In the genomic region with DNA sequence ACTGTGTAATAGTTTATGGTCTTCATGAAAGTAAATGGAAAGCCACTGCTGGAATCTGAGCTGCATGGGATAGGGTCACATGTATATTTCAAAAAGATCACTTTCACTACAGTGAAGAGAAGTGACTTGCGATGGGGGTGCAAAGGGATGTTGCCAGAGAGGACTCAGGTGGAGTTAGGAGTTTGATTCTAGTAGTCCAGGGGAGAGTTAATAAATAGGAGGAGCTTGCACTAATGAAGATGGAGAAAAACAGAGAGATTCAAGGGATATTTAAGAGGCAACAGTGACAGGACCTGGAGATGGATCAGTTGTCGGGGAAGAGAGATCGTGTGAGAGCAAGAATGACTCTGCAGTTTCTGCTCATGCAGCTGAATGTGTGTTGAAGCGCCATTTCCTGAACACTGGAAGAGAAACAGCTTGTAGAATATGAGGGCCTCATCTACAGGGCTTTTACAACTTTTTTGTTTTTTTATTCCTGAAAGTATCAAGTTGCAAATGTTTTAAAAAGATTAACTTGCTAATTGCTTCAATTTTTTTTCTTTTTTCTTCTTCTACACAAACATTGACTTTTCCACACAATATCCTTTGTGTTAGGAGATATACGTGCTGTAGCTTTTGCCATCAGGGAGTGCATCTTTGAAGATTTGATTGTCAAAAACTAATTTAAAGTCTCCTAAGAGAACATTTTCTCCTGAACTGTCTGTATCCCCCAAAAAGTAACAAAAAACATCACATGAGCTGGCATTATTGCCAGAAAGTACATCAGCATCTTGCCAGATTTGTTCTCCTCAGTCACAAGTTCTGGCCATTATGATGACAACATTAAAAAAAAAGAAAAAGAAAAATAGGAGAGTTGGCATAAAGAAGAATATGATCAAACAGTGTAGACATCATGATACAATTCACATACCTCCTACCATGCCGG, we compare ENCODE assay signal across 1 cellular context.
A peak's percentile ranks its signal among the peaks of the same experiment; 100 is the strongest.
TF ChIP-seq lines count a peak whose summit lies in the region.

No MANE protein-coding gene starts in this region.

TF ChIP-seq in K562, 482 proteins besides CTCF, POLR2A, EP300 and RAD21 (continued from another document):
- TF ChIP-seq, protein P1, sequence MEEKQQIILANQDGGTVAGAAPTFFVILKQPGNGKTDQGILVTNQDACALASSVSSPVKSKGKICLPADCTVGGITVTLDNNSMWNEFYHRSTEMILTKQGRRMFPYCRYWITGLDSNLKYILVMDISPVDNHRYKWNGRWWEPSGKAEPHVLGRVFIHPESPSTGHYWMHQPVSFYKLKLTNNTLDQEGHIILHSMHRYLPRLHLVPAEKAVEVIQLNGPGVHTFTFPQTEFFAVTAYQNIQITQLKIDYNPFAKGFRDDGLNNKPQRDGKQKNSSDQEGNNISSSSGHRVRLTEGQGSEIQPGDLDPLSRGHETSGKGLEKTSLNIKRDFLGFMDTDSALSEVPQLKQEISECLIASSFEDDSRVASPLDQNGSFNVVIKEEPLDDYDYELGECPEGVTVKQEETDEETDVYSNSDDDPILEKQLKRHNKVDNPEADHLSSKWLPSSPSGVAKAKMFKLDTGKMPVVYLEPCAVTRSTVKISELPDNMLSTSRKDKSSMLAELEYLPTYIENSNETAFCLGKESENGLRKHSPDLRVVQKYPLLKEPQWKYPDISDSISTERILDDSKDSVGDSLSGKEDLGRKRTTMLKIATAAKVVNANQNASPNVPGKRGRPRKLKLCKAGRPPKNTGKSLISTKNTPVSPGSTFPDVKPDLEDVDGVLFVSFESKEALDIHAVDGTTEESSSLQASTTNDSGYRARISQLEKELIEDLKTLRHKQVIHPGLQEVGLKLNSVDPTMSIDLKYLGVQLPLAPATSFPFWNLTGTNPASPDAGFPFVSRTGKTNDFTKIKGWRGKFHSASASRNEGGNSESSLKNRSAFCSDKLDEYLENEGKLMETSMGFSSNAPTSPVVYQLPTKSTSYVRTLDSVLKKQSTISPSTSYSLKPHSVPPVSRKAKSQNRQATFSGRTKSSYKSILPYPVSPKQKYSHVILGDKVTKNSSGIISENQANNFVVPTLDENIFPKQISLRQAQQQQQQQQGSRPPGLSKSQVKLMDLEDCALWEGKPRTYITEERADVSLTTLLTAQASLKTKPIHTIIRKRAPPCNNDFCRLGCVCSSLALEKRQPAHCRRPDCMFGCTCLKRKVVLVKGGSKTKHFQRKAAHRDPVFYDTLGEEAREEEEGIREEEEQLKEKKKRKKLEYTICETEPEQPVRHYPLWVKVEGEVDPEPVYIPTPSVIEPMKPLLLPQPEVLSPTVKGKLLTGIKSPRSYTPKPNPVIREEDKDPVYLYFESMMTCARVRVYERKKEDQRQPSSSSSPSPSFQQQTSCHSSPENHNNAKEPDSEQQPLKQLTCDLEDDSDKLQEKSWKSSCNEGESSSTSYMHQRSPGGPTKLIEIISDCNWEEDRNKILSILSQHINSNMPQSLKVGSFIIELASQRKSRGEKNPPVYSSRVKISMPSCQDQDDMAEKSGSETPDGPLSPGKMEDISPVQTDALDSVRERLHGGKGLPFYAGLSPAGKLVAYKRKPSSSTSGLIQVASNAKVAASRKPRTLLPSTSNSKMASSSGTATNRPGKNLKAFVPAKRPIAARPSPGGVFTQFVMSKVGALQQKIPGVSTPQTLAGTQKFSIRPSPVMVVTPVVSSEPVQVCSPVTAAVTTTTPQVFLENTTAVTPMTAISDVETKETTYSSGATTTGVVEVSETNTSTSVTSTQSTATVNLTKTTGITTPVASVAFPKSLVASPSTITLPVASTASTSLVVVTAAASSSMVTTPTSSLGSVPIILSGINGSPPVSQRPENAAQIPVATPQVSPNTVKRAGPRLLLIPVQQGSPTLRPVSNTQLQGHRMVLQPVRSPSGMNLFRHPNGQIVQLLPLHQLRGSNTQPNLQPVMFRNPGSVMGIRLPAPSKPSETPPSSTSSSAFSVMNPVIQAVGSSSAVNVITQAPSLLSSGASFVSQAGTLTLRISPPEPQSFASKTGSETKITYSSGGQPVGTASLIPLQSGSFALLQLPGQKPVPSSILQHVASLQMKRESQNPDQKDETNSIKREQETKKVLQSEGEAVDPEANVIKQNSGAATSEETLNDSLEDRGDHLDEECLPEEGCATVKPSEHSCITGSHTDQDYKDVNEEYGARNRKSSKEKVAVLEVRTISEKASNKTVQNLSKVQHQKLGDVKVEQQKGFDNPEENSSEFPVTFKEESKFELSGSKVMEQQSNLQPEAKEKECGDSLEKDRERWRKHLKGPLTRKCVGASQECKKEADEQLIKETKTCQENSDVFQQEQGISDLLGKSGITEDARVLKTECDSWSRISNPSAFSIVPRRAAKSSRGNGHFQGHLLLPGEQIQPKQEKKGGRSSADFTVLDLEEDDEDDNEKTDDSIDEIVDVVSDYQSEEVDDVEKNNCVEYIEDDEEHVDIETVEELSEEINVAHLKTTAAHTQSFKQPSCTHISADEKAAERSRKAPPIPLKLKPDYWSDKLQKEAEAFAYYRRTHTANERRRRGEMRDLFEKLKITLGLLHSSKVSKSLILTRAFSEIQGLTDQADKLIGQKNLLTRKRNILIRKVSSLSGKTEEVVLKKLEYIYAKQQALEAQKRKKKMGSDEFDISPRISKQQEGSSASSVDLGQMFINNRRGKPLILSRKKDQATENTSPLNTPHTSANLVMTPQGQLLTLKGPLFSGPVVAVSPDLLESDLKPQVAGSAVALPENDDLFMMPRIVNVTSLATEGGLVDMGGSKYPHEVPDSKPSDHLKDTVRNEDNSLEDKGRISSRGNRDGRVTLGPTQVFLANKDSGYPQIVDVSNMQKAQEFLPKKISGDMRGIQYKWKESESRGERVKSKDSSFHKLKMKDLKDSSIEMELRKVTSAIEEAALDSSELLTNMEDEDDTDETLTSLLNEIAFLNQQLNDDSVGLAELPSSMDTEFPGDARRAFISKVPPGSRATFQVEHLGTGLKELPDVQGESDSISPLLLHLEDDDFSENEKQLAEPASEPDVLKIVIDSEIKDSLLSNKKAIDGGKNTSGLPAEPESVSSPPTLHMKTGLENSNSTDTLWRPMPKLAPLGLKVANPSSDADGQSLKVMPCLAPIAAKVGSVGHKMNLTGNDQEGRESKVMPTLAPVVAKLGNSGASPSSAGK (IDR thresholded peaks at IDR 0.05), result peak; percentile 75
- TF ChIP-seq CBX8 (IDR thresholded peaks at IDR 0.05; ENCODE audit: borderline replicate concordance, extremely low read depth, low read depth, low read length, poor library complexity, severe bottlenecking) (no peak), JUND (IDR thresholded peaks at IDR 0.05; ENCODE audit: borderline replicate concordance, low read depth, low read length) (peak; percentile 55; the same call in 1 of the 2 replicates), JUND (tag; IDR thresholded peaks at IDR 0.05; ENCODE audit: borderline replicate concordance, low read depth, low read length) (peak; percentile 29; the same call in 1 of the 3 replicates), TARDBP (IDR thresholded peaks at IDR 0.05) (no peak), JUN (IDR thresholded peaks at IDR 0.05; ENCODE audit: borderline replicate concordance, low read depth, low read length) (0 out of 2 replicates have a peak, but pooled peaks have one; percentile 33), JUN (CRISPR knock-in tag; IDR thresholded peaks at IDR 0.05; ENCODE audit: borderline replicate concordance) (no peak), PCBP1 (IDR thresholded peaks at IDR 0.05; ENCODE audit: low read depth, low read length, poor library complexity, severe bottlenecking) (no peak), C11orf30 (IDR thresholded peaks at IDR 0.05; ENCODE audit: low read depth) (peak; percentile 98), HDAC1 (IDR thresholded peaks at IDR 0.05) (peak; percentile 66 to 81; a peak in 3 of 4 replicates), MXI1 (IDR thresholded peaks at IDR 0.05; ENCODE audit: low read depth, low read length) (no peak), L3MBTL2 (IDR thresholded peaks at IDR 0.05) (peak; percentile 88), ZNF354B (CRISPR knock-in tag; IDR thresholded peaks at IDR 0.05) (0 out of 2 replicates have a peak, but pooled peaks have one; percentile 41), ZEB2 (IDR thresholded peaks at IDR 0.05) (peak; percentile 38; the same call in 1 of the 2 replicates), MAFF (IDR thresholded peaks at IDR 0.05; ENCODE audit: low read length) (peak; percentile 94), SMAD4 (CRISPR knock-in tag; conservative IDR thresholded peaks at IDR 0.05) (0 out of 2 replicates have a peak, but pooled peaks have one; percentile 32), NR2C1 (IDR thresholded peaks at IDR 0.05) (no peak), NR2C1 (tag; IDR thresholded peaks at IDR 0.05) (0 out of 2 replicates have a peak, but pooled peaks have one; percentile 12)
- TF ChIP-seq, protein P2, sequence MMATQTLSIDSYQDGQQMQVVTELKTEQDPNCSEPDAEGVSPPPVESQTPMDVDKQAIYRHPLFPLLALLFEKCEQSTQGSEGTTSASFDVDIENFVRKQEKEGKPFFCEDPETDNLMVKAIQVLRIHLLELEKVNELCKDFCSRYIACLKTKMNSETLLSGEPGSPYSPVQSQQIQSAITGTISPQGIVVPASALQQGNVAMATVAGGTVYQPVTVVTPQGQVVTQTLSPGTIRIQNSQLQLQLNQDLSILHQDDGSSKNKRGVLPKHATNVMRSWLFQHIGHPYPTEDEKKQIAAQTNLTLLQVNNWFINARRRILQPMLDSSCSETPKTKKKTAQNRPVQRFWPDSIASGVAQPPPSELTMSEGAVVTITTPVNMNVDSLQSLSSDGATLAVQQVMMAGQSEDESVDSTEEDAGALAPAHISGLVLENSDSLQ (IDR thresholded peaks at IDR 0.05), result peak; percentile 80
